In genomic region chr5:43602456-43602817, GRCh38 we compare ENCODE assay signal across 8 cellular contexts. TPM values are rescaled to one million over a fixed set of nuclear protein-coding genes. Genes with fewer than 3 reads are reported as not detected.
DNase-seq lines count a peak whose midpoint lies in the region; ATAC-seq and TF ChIP-seq lines count a peak whose summit lies in the region.

No MANE protein-coding gene starts in this region.

- no peak for TF ChIP-seq EP300 in upper lobe of left lung (IDR thresholded peaks at IDR 0.05)

- peaks cover 31% of the 10 kb centered on the region for H3K4me1 Mint-ChIP-seq in mesothelial cell of epicardium

- TF ChIP-seq POLR2A in upper lobe of left lung (IDR thresholded peaks at IDR 0.05) = no peak

- ATAC-seq in HG02798 (IDR thresholded peaks at IDR 0.05; ENCODE audit: poor library complexity, unreplicated experiment) = peak; percentile 23
- ATAC-seq in upper lobe of left lung (ENCODE audit: low FRiP score in 2 of 2) = peak in 1 of 2 donors; percentile 70

- no peaks in the 10 kb centered on the region for H3K36me3 ChIP-seq in upper lobe of left lung

- H3K27me3 ChIP-seq in upper lobe of left lung = no peaks in the 10 kb centered on the region

- no peaks in the 10 kb centered on the region for H3K9me3 Mint-ChIP-seq in mesothelial cell of epicardium

- peaks cover 15 to 24% (median 18%) of the 10 kb centered on the region in 4 donors for H3K4me1 ChIP-seq in upper lobe of left lung

- H3K27ac Mint-ChIP-seq in mesothelial cell of epicardium = peak overlapping the region; percentile 94

- no peaks in the 10 kb centered on the region for H3K27me3 Mint-ChIP-seq in mesothelial cell of epicardium (ENCODE audit: low read depth)

- no peak for TF ChIP-seq CTCF in epithelial cell of esophagus (IDR thresholded peaks at IDR 0.05; ENCODE audit: insufficient read depth, low read depth, low read length, missing control alignments)
- TF ChIP-seq CTCF in mesothelial cell of epicardium (IDR thresholded peaks at IDR 0.05; ENCODE audit: unreplicated experiment) = no peak
- TF ChIP-seq CTCF in upper lobe of left lung (IDR thresholded peaks at IDR 0.05) = no peak

- DNase-seq in NCI-H524 (lab: John Stamatoyannopoulos, UW) = peak; percentile 53 to 72
- DNase-seq in NCI-H524 treated with DMSO at 0.1 percent for 48 hours (lab: John Stamatoyannopoulos, UW) = no peak
- DNase-seq in NCI-H2107 (lab: John Stamatoyannopoulos, UW) = peak; percentile 71
- DNase-seq in activated CD4-positive, alpha-beta T cell treated with anti-CD3 and anti-CD28 coated beads for 4 hours = peak; percentile 3 to 12
- peak; percentile 53 for DNase-seq in epithelial cell of esophagus (ENCODE audit: low read depth)
- DNase-seq in mesothelial cell of epicardium (ENCODE audit: low spot score in 2 of 2, unreplicated experiment in 2 of 2) = peak in 1 of 2 experiments; percentile 53
- peak in 1 of 2 donors; percentile 44 for DNase-seq in upper lobe of left lung

- H3K36me3 Mint-ChIP-seq in mesothelial cell of epicardium = peaks cover 12% of the 10 kb centered on the region

- 0 to 2% methylated on average over 9 of the region's 9 CpGs for WGBS in upper lobe of left lung, 2 donors

- H3K4me3 ChIP-seq in epithelial cell of esophagus (ENCODE audit: low read length) = peak overlapping the region; percentile 83
- peak overlapping the region; percentile 76 to 98 (median 80) for H3K4me3 ChIP-seq in upper lobe of left lung

- H3K9me3 ChIP-seq in upper lobe of left lung = no peaks in the 10 kb centered on the region

- peak overlapping the region; percentile 85 to 92 (median 90) for H3K27ac ChIP-seq in upper lobe of left lung

- peak overlapping the region; percentile 89 for H3K4me3 Mint-ChIP-seq in mesothelial cell of epicardium

RNA-seq across cellular contexts. Expression of gene NNT, which starts 0.5 kb away (rescaled TPM):
- 65.7 to 68.7 TPM (median 66.0 TPM) in 3 replicates for total RNA-seq in mesothelial cell of epicardium
- total RNA-seq in upper lobe of left lung = 10 to 100 TPM; 18.5 to 63.6 (median 49.7) TPM

RNA-seq across cellular contexts. Expression of gene PAIP1, which starts 45.6 kb away (rescaled TPM):
- total RNA-seq in mesothelial cell of epicardium (97.9 to 109 TPM (median 103 TPM) in 3 replicates), upper lobe of left lung (10 to 100 TPM; 44.9 to 81.0 (median 67.2) TPM)
